Comparison of ENCODE assay signal across 21 cellular contexts in the genomic region with DNA sequence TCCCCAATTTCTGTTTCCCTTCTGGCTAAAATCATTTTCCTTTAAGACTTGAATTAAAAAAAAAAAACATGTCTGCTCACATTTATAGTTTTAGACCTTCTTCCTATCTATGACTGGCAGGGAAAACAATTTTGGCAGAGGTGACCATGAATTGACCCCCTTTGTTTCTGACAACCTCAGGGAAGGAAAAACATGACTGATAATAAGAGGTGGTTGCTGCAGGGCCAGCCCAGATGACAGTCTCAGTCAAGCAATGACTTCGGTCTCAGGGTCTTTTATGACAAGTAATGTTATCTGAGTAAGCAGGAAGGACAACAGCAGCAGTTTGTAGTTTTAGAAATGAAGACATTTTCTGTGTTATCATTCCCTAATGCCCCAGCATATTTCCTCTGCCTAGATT.
"Had no signal": no experiment of that assay in that cellular context is flagged by ENCODE, and none has a peak within 500 bp of the region (broad histone marks: within the 10 kb centered on the region; RNA-seq: fewer than 3 reads in every experiment).

No MANE protein-coding gene starts in this region.

- H3K9me3 ChIP-seq: ascending aorta, breast epithelium, esophagus squamous epithelium, left ventricle myocardium inferior, neutrophil, thyroid gland had no signal

- H3K4me1 Mint-ChIP-seq: activated CD4-positive, alpha-beta T cell treated with anti-CD3 and anti-CD28 coated beads for 36 hours; activated naive CD4-positive, alpha-beta T cell treated with anti-CD3 and anti-CD28 coated beads, Interleukin-2, amount 50 U/mL, for 24 hours; naive thymus-derived CD4-positive, alpha-beta T cell had no signal

- H3K4me1 ChIP-seq: ascending aorta, breast epithelium, esophagus squamous epithelium, left ventricle myocardium inferior, thyroid gland had no signal

- H3K27me3 ChIP-seq: ascending aorta, breast epithelium, esophagus squamous epithelium, neutrophil, thyroid gland had no signal

- H3K27ac Mint-ChIP-seq: activated CD4-positive, alpha-beta T cell treated with anti-CD3 and anti-CD28 coated beads for 36 hours; activated naive CD4-positive, alpha-beta T cell treated with anti-CD3 and anti-CD28 coated beads, Interleukin-2, amount 50 U/mL, for 24 hours; naive thymus-derived CD4-positive, alpha-beta T cell; T-helper 1 cell treated with Interleukin-12 subunit alpha and Interleukin-12 subunit beta and Interleukin-4 antibody, amounts not matched to agents 30 μg/mL and 1 μg/mL, for 36 hours had no signal

- H3K36me3 Mint-ChIP-seq: activated naive CD4-positive, alpha-beta T cell treated with anti-CD3 and anti-CD28 coated beads, Interleukin-2, amount 50 U/mL, for 24 hours; naive thymus-derived CD4-positive, alpha-beta T cell had no signal

- H3K9me3 Mint-ChIP-seq: activated naive CD4-positive, alpha-beta T cell treated with anti-CD3 and anti-CD28 coated beads, Interleukin-2, amount 50 U/mL, for 24 hours; T-helper 1 cell treated with Interleukin-12 subunit alpha and Interleukin-12 subunit beta and Interleukin-4 antibody, amounts not matched to agents 30 μg/mL and 1 μg/mL, for 36 hours had no signal

- DNase-seq: activated CD4-positive, alpha-beta T cell treated with anti-CD3 and anti-CD28 coated beads for 36 hours; activated CD4-positive, alpha-beta T cell treated with anti-CD3 and anti-CD28 coated beads, Interleukin-2, amount 50 U/mL, for 48 hours; activated gamma-delta T cell; dermis blood vessel endothelial cell; effector memory CD4-positive, alpha-beta T cell; esophagus squamous epithelium; hippocampal formation; kidney; left ventricle myocardium inferior; mesenchymal stem cell; naive thymus-derived CD4-positive, alpha-beta T cell; stimulated activated CD4-positive, alpha-beta T cell treated with anti-CD3 and anti-CD28 coated beads, Interleukin-12 subunit alpha, Interleukin-12 subunit beta, amount 100 ng/mL, for 4 hours; stimulated activated CD4-positive, alpha-beta T cell treated with anti-CD3 and anti-CD28 coated beads, Interleukin-1b, Interleukin-23, amount 100 ng/mL, for 48 hours; stimulated activated CD8-positive, alpha-beta memory T cell treated with anti-CD3 and anti-CD28 coated beads, Interleukin-4, amount 100 ng/mL, for 48 hours; stimulated activated naive CD4-positive, alpha-beta T cell; thyroid gland had no signal

- FAIRE-seq: kidney had no signal

- H3K27ac ChIP-seq: ascending aorta, breast epithelium, esophagus squamous epithelium, left ventricle myocardium inferior, neutrophil, thyroid gland had no signal

- H3K4me3 Mint-ChIP-seq: activated CD4-positive, alpha-beta T cell treated with anti-CD3 and anti-CD28 coated beads for 36 hours; activated naive CD4-positive, alpha-beta T cell treated with anti-CD3 and anti-CD28 coated beads, Interleukin-2, amount 50 U/mL, for 24 hours; naive thymus-derived CD4-positive, alpha-beta T cell; T-helper 1 cell treated with Interleukin-12 subunit alpha and Interleukin-12 subunit beta and Interleukin-4 antibody, amounts not matched to agents 30 μg/mL and 1 μg/mL, for 36 hours had no signal

- H3K4me3 ChIP-seq: ascending aorta, breast epithelium, esophagus squamous epithelium, left ventricle myocardium inferior, thyroid gland had no signal

- ATAC-seq: activated CD4-positive, alpha-beta T cell treated with anti-CD3 and anti-CD28 coated beads for 36 hours; naive thymus-derived CD4-positive, alpha-beta T cell had no signal

- H3K27me3 Mint-ChIP-seq: activated naive CD4-positive, alpha-beta T cell treated with anti-CD3 and anti-CD28 coated beads, Interleukin-2, amount 50 U/mL, for 24 hours had no signal

- H3K36me3 ChIP-seq: ascending aorta, breast epithelium, esophagus squamous epithelium, left ventricle myocardium inferior, neutrophil, thyroid gland had no signal
